Comparison of ENCODE assay signal across 8 cellular contexts in the genomic region with DNA sequence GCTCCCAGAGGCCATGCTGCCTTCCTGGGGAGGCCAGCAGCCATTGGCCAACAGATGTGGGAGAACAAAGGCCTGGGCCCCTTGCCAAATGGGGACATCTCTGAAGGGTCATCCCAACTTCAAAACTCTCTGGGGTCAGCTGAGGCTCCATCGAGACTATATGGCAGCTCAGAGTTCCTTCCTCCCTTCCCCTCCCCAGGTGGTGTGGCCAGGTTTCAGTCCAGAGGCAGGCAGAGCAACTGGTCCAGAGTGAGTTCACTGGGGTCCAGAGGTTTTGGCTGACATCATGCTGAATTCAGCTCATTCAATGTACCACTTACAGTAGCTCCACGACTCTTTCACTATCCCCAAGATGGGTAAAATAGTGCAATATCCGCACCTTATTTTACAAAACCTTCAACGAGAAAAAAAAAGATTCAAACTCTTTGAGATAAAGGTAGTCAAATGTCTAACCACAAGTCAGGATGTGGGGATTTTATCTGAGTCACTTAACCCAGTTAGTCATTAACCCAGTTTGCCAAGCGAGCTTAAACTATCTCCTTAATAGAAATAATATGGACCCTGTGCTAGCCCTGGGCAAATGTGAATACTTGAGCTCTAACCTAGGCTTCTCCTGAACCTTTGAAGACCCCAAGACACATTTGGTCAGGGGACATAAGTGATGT.
DNase-seq lines count a peak whose midpoint lies in the region; ATAC-seq and TF ChIP-seq lines count a peak whose summit lies in the region.

No MANE protein-coding gene starts in this region.

- no peaks in the 10 kb centered on the region for H3K9me2 ChIP-seq in SK-N-SH

- 13% methylated on average over 4 of the region's 5 CpGs for WGBS in SK-N-SH (ENCODE audit: low lambda C conversion rate)

- H3K79me2 ChIP-seq in SK-N-SH (ENCODE audit: insufficient read depth) = no peaks in the 10 kb centered on the region

- peaks cover 12% of the 10 kb centered on the region for H3K4me1 ChIP-seq in effector memory CD4-positive, alpha-beta T cell (ENCODE audit: control insufficient read depth, insufficient read depth, low read length, poor library complexity, severe bottlenecking)
- H3K4me1 ChIP-seq in SK-N-SH (ENCODE audit: control insufficient read depth in 1 of 2, insufficient read depth in 2 of 2, low read depth in 1 of 2, low read length in 1 of 2) = no peaks in the 10 kb centered on the region

- POLR2A ChIA-PET in activated CD4-positive, alpha-beta T cell treated with anti-CD3 and anti-CD28 coated beads, Interleukin-2, amount 10 ng/mL, durations not matched to agents 7 days and 5 days (lab: Charles Lee) = no interaction called here
- POLR2A ChIA-PET in SK-N-SH (lab: Yijun Ruan, JAX) = no interaction called here

- TF ChIP-seq CTCF in SK-N-SH (IDR thresholded peaks at IDR 0.05) = no peak

- no peak overlapping the region for H3K4me2 ChIP-seq in SK-N-SH

- peaks cover 7% of the 10 kb centered on the region for H3K9me3 Mint-ChIP-seq in activated CD4-positive, alpha-beta T cell treated with anti-CD3 and anti-CD28 coated beads, Interleukin-2, amount 10 ng/mL, durations not matched to agents 7 days and 5 days
- peaks cover 8% of the 10 kb centered on the region for H3K9me3 Mint-ChIP-seq in stimulated activated effector memory CD8-positive, alpha-beta T cell treated with anti-CD3 and anti-CD28 coated beads, Interleukin-12 subunit alpha, Interleukin-12 subunit beta, amount 100 ng/mL, for 72 hours

- no peak overlapping the region for H3K4me3 Mint-ChIP-seq in activated CD4-positive, alpha-beta T cell treated with anti-CD3 and anti-CD28 coated beads, Interleukin-2, amount 10 ng/mL, durations not matched to agents 7 days and 5 days
- peak overlapping the region; percentile 37 for H3K4me3 Mint-ChIP-seq in stimulated activated effector memory CD8-positive, alpha-beta T cell treated with anti-CD3 and anti-CD28 coated beads, Interleukin-12 subunit alpha, Interleukin-12 subunit beta, amount 100 ng/mL, for 72 hours

- H3K4me3 ChIP-seq in effector memory CD4-positive, alpha-beta T cell (ENCODE audit: insufficient read depth, low read depth, low read length, poor library complexity, severe bottlenecking) = no peak overlapping the region
- no peak overlapping the region for H3K4me3 ChIP-seq in SK-N-SH (ENCODE audit: low read depth in 2 of 2, low read length in 1 of 2)

- ATAC-seq in HG03064 (IDR thresholded peaks at IDR 0.05; ENCODE audit: low read depth, unreplicated experiment) = peak; percentile 92
- peak; percentile 96 for ATAC-seq in stimulated activated effector memory CD8-positive, alpha-beta T cell treated with anti-CD3 and anti-CD28 coated beads, Interleukin-12 subunit alpha, Interleukin-12 subunit beta, amount 100 ng/mL, for 72 hours

- H3K27ac Mint-ChIP-seq in activated CD4-positive, alpha-beta T cell treated with anti-CD3 and anti-CD28 coated beads, Interleukin-2, amount 10 ng/mL, durations not matched to agents 7 days and 5 days = no peak overlapping the region
- H3K27ac Mint-ChIP-seq in stimulated activated effector memory CD8-positive, alpha-beta T cell treated with anti-CD3 and anti-CD28 coated beads, Interleukin-12 subunit alpha, Interleukin-12 subunit beta, amount 100 ng/mL, for 72 hours = peak overlapping the region; percentile 35

- no peaks in the 10 kb centered on the region for H3K27me3 ChIP-seq in effector memory CD4-positive, alpha-beta T cell (replicated peaks; ENCODE audit: control insufficient read depth, insufficient read depth, low read length, poor library complexity, severe bottlenecking)
- no peaks in the 10 kb centered on the region for H3K27me3 ChIP-seq in SK-N-SH (ENCODE audit: insufficient read depth)

- H4K20me1 ChIP-seq in SK-N-SH (ENCODE audit: insufficient read depth) = no peaks in the 10 kb centered on the region

- no peak overlapping the region for H3K9ac ChIP-seq in SK-N-SH

- H3F3A ChIP-seq in SK-N-SH (replicated peaks; ENCODE audit: insufficient read depth) = no peaks in the 10 kb centered on the region

- no peaks in the 10 kb centered on the region for H3K27me3 Mint-ChIP-seq in activated CD4-positive, alpha-beta T cell treated with anti-CD3 and anti-CD28 coated beads, Interleukin-2, amount 10 ng/mL, durations not matched to agents 7 days and 5 days

- no peak overlapping the region for H3K27ac ChIP-seq in effector memory CD4-positive, alpha-beta T cell (ENCODE audit: insufficient read depth, low read length, poor library complexity, severe bottlenecking)
- H3K27ac ChIP-seq in SK-N-SH (ENCODE audit: low read depth in 2 of 2, low read length in 1 of 2) = no peak overlapping the region

- CTCF ChIA-PET in activated CD4-positive, alpha-beta T cell treated with anti-CD3 and anti-CD28 coated beads, Interleukin-2, amount 10 ng/mL, durations not matched to agents 7 days and 5 days (lab: Charles Lee) = interaction anchor here (0.5 to 1.3 kb wide), 4 partner anchors 10 to 1019 kb away, joined by 3 to 4 read pairs (median 3); no protein-coding TSS in a partner anchor
- CTCF ChIA-PET in SK-N-SH (lab: Yijun Ruan, JAX) = no interaction called here

- TF ChIP-seq EP300 in SK-N-SH (IDR thresholded peaks at IDR 0.05; ENCODE audit: borderline replicate concordance in 1 of 2, low read depth in 1 of 2, low read length in 1 of 2) = no peak

- H2AFZ ChIP-seq in SK-N-SH (ENCODE audit: low read depth) = no peak overlapping the region

- peaks cover 11% of the 10 kb centered on the region for H3K4me1 Mint-ChIP-seq in activated CD4-positive, alpha-beta T cell treated with anti-CD3 and anti-CD28 coated beads, Interleukin-2, amount 10 ng/mL, durations not matched to agents 7 days and 5 days
- H3K4me1 Mint-ChIP-seq in stimulated activated effector memory CD8-positive, alpha-beta T cell treated with anti-CD3 and anti-CD28 coated beads, Interleukin-12 subunit alpha, Interleukin-12 subunit beta, amount 100 ng/mL, for 72 hours = peaks cover 22% of the 10 kb centered on the region

- H3K36me3 Mint-ChIP-seq in activated CD4-positive, alpha-beta T cell treated with anti-CD3 and anti-CD28 coated beads, Interleukin-2, amount 10 ng/mL, durations not matched to agents 7 days and 5 days (ENCODE audit: low read depth) = peaks cover 2% of the 10 kb centered on the region
- no peaks in the 10 kb centered on the region for H3K36me3 Mint-ChIP-seq in stimulated activated effector memory CD8-positive, alpha-beta T cell treated with anti-CD3 and anti-CD28 coated beads, Interleukin-12 subunit alpha, Interleukin-12 subunit beta, amount 100 ng/mL, for 72 hours

- no peaks in the 10 kb centered on the region for H3K9me3 ChIP-seq in effector memory CD4-positive, alpha-beta T cell (ENCODE audit: control insufficient read depth, low read length)
- no peaks in the 10 kb centered on the region for H3K9me3 ChIP-seq in SK-N-SH

- H3K36me3 ChIP-seq in effector memory CD4-positive, alpha-beta T cell (ENCODE audit: control insufficient read depth, insufficient read depth, low read length) = no peaks in the 10 kb centered on the region
- H3K36me3 ChIP-seq in SK-N-SH (replicated peaks in 1 of 2; ENCODE audit: control insufficient read depth in 1 of 2, insufficient read depth in 2 of 2, low read length in 1 of 2) = no peaks in the 10 kb centered on the region

- peak; percentile 18 for DNase-seq in activated CD4-positive, alpha-beta T cell treated with anti-CD3 and anti-CD28 coated beads, Interleukin-2, amount 10 ng/mL, durations not matched to agents 7 days and 5 days
- no peak for DNase-seq in activated CD4-positive, alpha-beta T cell treated with anti-CD3 and anti-CD28 coated beads, Interleukin-2, amount 50 U/mL, for 4 hours
- peak; percentile 32 to 34 for DNase-seq in activated T-cell treated with anti-CD3 and anti-CD28 coated beads, Interleukin-2, amount 50 U/mL, for 48 hours
- peak in 1 of 2 donors; percentile 56 for DNase-seq in stimulated activated effector memory CD8-positive, alpha-beta T cell treated with anti-CD3 and anti-CD28 coated beads, Interleukin-12 subunit alpha, Interleukin-12 subunit beta, amount 100 ng/mL, for 72 hours (ENCODE audit: low spot score in 2 of 2)
- DNase-seq in effector memory CD4-positive, alpha-beta T cell = no peak
- DNase-seq in retina = no peak
- DNase-seq in SK-N-SH = no peak

- no peak for TF ChIP-seq RAD21 in SK-N-SH (IDR thresholded peaks at IDR 0.05; ENCODE audit: low read length)

TF ChIP-seq in SK-N-SH, 30 proteins besides CTCF, POLR2A, EP300 and RAD21:
- no peak for TF ChIP-seq TAF1 (IDR thresholded peaks at IDR 0.05; ENCODE audit: borderline replicate concordance, low read depth, low read length)
TF ChIP-seq in SK-N-SH: peak in this region for 0.

Comparison
In these comparisons a context has a peak if more than half of its experiments do, and no peak if none do; other contexts are left out.
1. DNase-seq: peak in activated CD4-positive, alpha-beta T cell treated with anti-CD3 and anti-CD28 coated beads, Interleukin-2, amount 10 ng/mL, durations not matched to agents 7 days and 5 days (single experiment) and activated T-cell treated with anti-CD3 and anti-CD28 coated beads, Interleukin-2, amount 50 U/mL, for 48 hours (2 of 2); none in activated CD4-positive, alpha-beta T cell treated with anti-CD3 and anti-CD28 coated beads, Interleukin-2, amount 50 U/mL, for 4 hours (0 of 2), effector memory CD4-positive, alpha-beta T cell (0 of 3), retina (single experiment) and SK-N-SH (single experiment).